In genomic region chr17:35713069-35713728, GRCh38 we compare ENCODE assay signal across 13 cellular contexts. TPM values are rescaled to one million over a fixed set of nuclear protein-coding genes. Genes with fewer than 3 reads are reported as not detected.
DNase-seq lines count a peak whose midpoint lies in the region; ATAC-seq and TF ChIP-seq lines count a peak whose summit lies in the region.
"Had no signal": no experiment of that assay in that cellular context is flagged by ENCODE, and none has a peak within 500 bp of the region (broad histone marks: within the 10 kb centered on the region; RNA-seq: fewer than 3 reads in every experiment).

No MANE protein-coding gene starts in this region.

- H3K9ac ChIP-seq in skeletal muscle satellite cell (ENCODE audit: low read depth, low read length), result peak overlapping the region; percentile 56

- H3K27me3 ChIP-seq in hepatocyte (no peaks in the 10 kb centered on the region), skeletal muscle satellite cell (ENCODE audit: control insufficient read depth, insufficient read depth, low read length) (no peaks in the 10 kb centered on the region)
- H3K27me3 ChIP-seq: ovary had no signal

- DNase-seq in HFF-Myc (ENCODE audit: extremely low read depth, low read depth) (peak; percentile 57), amniotic stem cell (lab: John Stamatoyannopoulos, UW) (peak; percentile 24), hepatocyte (ENCODE audit: low spot score) (no peak), NCI-H748 treated with DMSO at 0.1 percent for 48 hours (lab: John Stamatoyannopoulos, UW) (no peak), DMS53 (lab: John Stamatoyannopoulos, UW) (no peak), WTC11 (ENCODE audit: low spot score) (no peak)
- DNase-seq: activated effector memory CD4-positive, alpha-beta T cell treated with anti-CD3 and anti-CD28 coated beads, Interleukin-2, amount 50 U/mL, for 16 hours; NCI-H2171 treated with DMSO at 0.1 percent for 48 hours; stimulated activated naive CD4-positive, alpha-beta T cell treated with Interleukin-2 at 50 U/mL for 16 hours had no signal

- H3K27me3 Mint-ChIP-seq in WTC11 (ENCODE audit: low read depth), result no peaks in the 10 kb centered on the region

- H3K79me2 ChIP-seq in hepatocyte, result no peaks in the 10 kb centered on the region

- H3K4me3 ChIP-seq in HFF-Myc (replicated peaks; ENCODE audit: low read depth, low read length) (no peak overlapping the region), hepatocyte (no peak overlapping the region), skeletal muscle satellite cell (ENCODE audit: low read length) (no peak overlapping the region)
- H3K4me3 ChIP-seq: ovary had no signal

- ATAC-seq in WTC11 (no peak), GM21717 (IDR thresholded peaks at IDR 0.05; ENCODE audit: unreplicated experiment) (no peak)

- no peak overlapping the region for H2AFZ ChIP-seq in hepatocyte

- peak overlapping the region; percentile 30 for H3K27ac ChIP-seq in hepatocyte

- H3K9me2 ChIP-seq in hepatocyte (replicated peaks; ENCODE audit: insufficient read depth), result no peaks in the 10 kb centered on the region

- no peak overlapping the region for H3K4me3 Mint-ChIP-seq in WTC11
- H3K4me3 Mint-ChIP-seq: T-helper 2 cell treated with Interferon-gamma antibody and Interleukin-4, amounts not matched to agents 5 μg/mL and 100 μg/mL, for 36 hours had no signal

- H3K36me3 Mint-ChIP-seq in WTC11, result peaks cover 35% of the 10 kb centered on the region

- POLR2A ChIA-PET in WTC11 (lab: Charles Lee), result no interaction called here

- no peak overlapping the region for H3K27ac Mint-ChIP-seq in WTC11
- H3K27ac Mint-ChIP-seq: T-helper 2 cell treated with Interferon-gamma antibody and Interleukin-4, amounts not matched to agents 5 μg/mL and 100 μg/mL, for 36 hours had no signal

- no peaks in the 10 kb centered on the region for H4K20me1 ChIP-seq in hepatocyte (ENCODE audit: insufficient read depth, poor library complexity, severe bottlenecking)

- H3K9me3 ChIP-seq in hepatocyte (ENCODE audit: low read depth) (no peaks in the 10 kb centered on the region), skeletal muscle satellite cell (replicated peaks; ENCODE audit: low read length) (no peaks in the 10 kb centered on the region)
- H3K9me3 ChIP-seq: ovary had no signal

- no peaks in the 10 kb centered on the region for H3K9me3 Mint-ChIP-seq in WTC11
- H3K9me3 Mint-ChIP-seq: T-helper 2 cell treated with Interferon-gamma antibody and Interleukin-4, amounts not matched to agents 5 μg/mL and 100 μg/mL, for 36 hours had no signal

- no peak overlapping the region for H3K4me2 ChIP-seq in hepatocyte
- H3K4me2 ChIP-seq in skeletal muscle satellite cell (ENCODE audit: low read length), result no peak overlapping the region

- H3K36me3 ChIP-seq in hepatocyte (replicated peaks; ENCODE audit: insufficient read depth, low read depth) (peaks cover 3% of the 10 kb centered on the region), skeletal muscle satellite cell (ENCODE audit: insufficient read depth, low read length) (peaks cover 57% of the 10 kb centered on the region)
- H3K36me3 ChIP-seq: ovary had no signal

- H3K4me1 ChIP-seq in hepatocyte (ENCODE audit: insufficient read depth), result peaks cover 18% of the 10 kb centered on the region
- peaks cover 34% of the 10 kb centered on the region for H3K4me1 ChIP-seq in skeletal muscle satellite cell (ENCODE audit: control insufficient read depth, insufficient read depth, low read length)

- CTCF ChIA-PET in WTC11 (lab: Charles Lee), result interaction anchor here (1.1 to 1.4 kb wide), 2 partner anchors 34 to 51 kb away, joined by 3 read pairs; no protein-coding TSS in a partner anchor

- WGBS in hepatocyte (ENCODE audit: low lambda C conversion rate, missing lambda C conversion rate), result 40% methylated on average over 7 of the region's 7 CpGs

- no peaks in the 10 kb centered on the region for H3K4me1 Mint-ChIP-seq in WTC11

- TF ChIP-seq CTCF in HFF-Myc (IDR thresholded peaks at IDR 0.05; ENCODE audit: low read depth, low read length, missing control alignments) (no peak), hepatocyte (IDR thresholded peaks at IDR 0.05; ENCODE audit: poor library complexity) (no peak), WTC11 (IDR thresholded peaks at IDR 0.05) (no peak)

TF ChIP-seq in WTC11, 78 proteins besides CTCF, POLR2A, EP300 and RAD21 (continues in another document):
- TF ChIP-seq ATF3 (CRISPR knock-in tag; conservative IDR thresholded peaks at IDR 0.05), result no peak
- no peak for TF ChIP-seq USF1 (CRISPR knock-in tag; IDR thresholded peaks at IDR 0.05)
- TF ChIP-seq ZBTB43 (CRISPR knock-in tag; IDR thresholded peaks at IDR 0.05), result no peak
- TF ChIP-seq SOX15 (CRISPR knock-in tag; IDR thresholded peaks at IDR 0.05), result no peak
- no peak for TF ChIP-seq ATF2 (CRISPR knock-in tag; IDR thresholded peaks at IDR 0.05; ENCODE audit: borderline replicate concordance, low read depth)
- no peak for TF ChIP-seq STAT6 (CRISPR knock-in tag; conservative IDR thresholded peaks at IDR 0.05; ENCODE audit: low read depth)
- TF ChIP-seq ZNF121 (CRISPR knock-in tag; IDR thresholded peaks at IDR 0.05), result no peak
- no peak for TF ChIP-seq NR1H2 (CRISPR knock-in tag; IDR thresholded peaks at IDR 0.05)
- TF ChIP-seq MXD4 (CRISPR knock-in tag; IDR thresholded peaks at IDR 0.05; ENCODE audit: borderline replicate concordance), result no peak
- no peak for TF ChIP-seq TCF7 (CRISPR knock-in tag; IDR thresholded peaks at IDR 0.05; ENCODE audit: low read depth)
- no peak for TF ChIP-seq RELA (CRISPR knock-in tag; IDR thresholded peaks at IDR 0.05; ENCODE audit: borderline replicate concordance)
- TF ChIP-seq JUN (CRISPR knock-in tag; IDR thresholded peaks at IDR 0.05), result no peak
- no peak for TF ChIP-seq MYBL2 (CRISPR knock-in tag; IDR thresholded peaks at IDR 0.05)
- TF ChIP-seq TP53 (CRISPR knock-in tag; IDR thresholded peaks at IDR 0.05), result no peak

RNA-seq across cellular contexts. Expression of gene RASL10B, which starts 18.2 kb away (rescaled TPM):
- total RNA-seq in hepatocyte, result 7.4 and 7.6 TPM in 2 replicates
- polyA plus RNA-seq in hepatocyte, result 7.1 and 8.4 TPM in 2 replicates
- 0.22 and 0.25 TPM in 2 replicates for total RNA-seq in skeletal muscle satellite cell (2012; rRNA removed)
- total RNA-seq in WTC11 (2021), result 17.4 to 25.4 TPM (median 25.3 TPM) in 3 replicates

RNA-seq across cellular contexts. Expression of gene GAS2L2, which starts 39.8 kb away (rescaled TPM):
- total RNA-seq in hepatocyte, result not detected in 2 replicates
- not detected in 2 replicates for polyA plus RNA-seq in hepatocyte
- total RNA-seq in skeletal muscle satellite cell (2012; rRNA removed), result under 0.01 TPM in 1 of 2 replicates, not detected in the other
- 0.07 to 0.30 TPM (median 0.15 TPM) in 3 replicates for total RNA-seq in WTC11 (2021)

RNA-seq across cellular contexts. Expression of gene C17orf50, which starts 47.5 kb away (rescaled TPM):
- total RNA-seq in hepatocyte (not detected in 2 replicates), WTC11 (2021) (0.30 to 0.89 TPM (median 0.35 TPM) in 3 replicates)
- not detected in 2 replicates for polyA plus RNA-seq in hepatocyte
- not detected in 2 replicates for total RNA-seq in skeletal muscle satellite cell (2012; rRNA removed)
- total RNA-seq: ovary had no signal
- polyA plus RNA-seq: ovary had no signal

Comparison
In these comparisons a context has a peak if more than half of its experiments do, and no peak if none do; other contexts are left out.
1. DNase-seq: peak in HFF-Myc (single experiment) and amniotic stem cell (single experiment); none in hepatocyte (single experiment), NCI-H748 treated with DMSO at 0.1 percent for 48 hours (single experiment), DMS53 (single experiment) and WTC11 (single experiment).